8 cellular contexts compared by ENCODE assay signal in genomic region chr1:156021087-156021416, GRCh38. TPM values are rescaled to one million over a fixed set of nuclear protein-coding genes. Genes with fewer than 3 reads are reported as not detected.
DNase-seq lines count a peak whose midpoint lies in the region; ATAC-seq lines count a peak whose summit lies in the region.

No MANE protein-coding gene starts in this region.

- no peaks in the 10 kb centered on the region for H3K9me3 ChIP-seq in iPS-20b (ENCODE audit: insufficient read depth, low read depth, low read length)

- no peak overlapping the region for H3K27ac ChIP-seq in iPS-20b (ENCODE audit: low read length)

- DNase-seq in DMS53 (lab: John Stamatoyannopoulos, UW) (peak; percentile 60), DMS53 treated with DMSO at 0.1 percent for 48 hours (lab: John Stamatoyannopoulos, UW; ENCODE audit: unreplicated experiment) (no peak), DMS 273 treated with DMSO at 0.1 percent for 48 hours (lab: John Stamatoyannopoulos, UW) (no peak)
- DNase-seq in activated CD8-positive, alpha-beta T cell treated with anti-CD3 and anti-CD28 coated beads, Interleukin-2, amount 10 ng/mL, durations not matched to agents 7 days and 5 days = no peak
- DNase-seq in stimulated activated naive CD8-positive, alpha-beta T cell treated with anti-CD3 and anti-CD28 coated beads, Interleukin-15, amount 100 ng/mL, for 72 hours = no peak

- no peak for ATAC-seq in activated CD8-positive, alpha-beta T cell treated with anti-CD3 and anti-CD28 coated beads, Interleukin-2, amount 10 ng/mL, durations not matched to agents 7 days and 5 days
- no peak for ATAC-seq in stimulated activated naive CD8-positive, alpha-beta T cell treated with anti-CD3 and anti-CD28 coated beads, Interleukin-15, amount 100 ng/mL, for 72 hours
- ATAC-seq in GM18511 (IDR thresholded peaks at IDR 0.05; ENCODE audit: unreplicated experiment) = no peak
- ATAC-seq in GM21723 (IDR thresholded peaks at IDR 0.05; ENCODE audit: unreplicated experiment) = no peak

- POLR2A ChIA-PET in activated CD8-positive, alpha-beta T cell treated with anti-CD3 and anti-CD28 coated beads, Interleukin-2, amount 10 ng/mL, durations not matched to agents 7 days and 5 days (lab: Charles Lee) = interaction anchor here (0.6 to 2.7 kb wide), 5 partner anchors 13 to 92 kb away, joined by 3 to 14 read pairs (median 3); no protein-coding TSS in a partner anchor

- peaks cover 13% of the 10 kb centered on the region for H3K27me3 Mint-ChIP-seq in activated CD8-positive, alpha-beta T cell treated with anti-CD3 and anti-CD28 coated beads, Interleukin-2, amount 10 ng/mL, durations not matched to agents 7 days and 5 days (ENCODE audit: low read depth)
- peaks cover 8% of the 10 kb centered on the region for H3K27me3 Mint-ChIP-seq in stimulated activated naive CD8-positive, alpha-beta T cell treated with anti-CD3 and anti-CD28 coated beads, Interleukin-15, amount 100 ng/mL, for 72 hours

- no peaks in the 10 kb centered on the region for H3K9me3 Mint-ChIP-seq in activated CD8-positive, alpha-beta T cell treated with anti-CD3 and anti-CD28 coated beads, Interleukin-2, amount 10 ng/mL, durations not matched to agents 7 days and 5 days (ENCODE audit: insufficient read depth)
- H3K9me3 Mint-ChIP-seq in stimulated activated naive CD8-positive, alpha-beta T cell treated with anti-CD3 and anti-CD28 coated beads, Interleukin-15, amount 100 ng/mL, for 72 hours = no peaks in the 10 kb centered on the region

- no peak overlapping the region for H3K9ac ChIP-seq in iPS-20b (ENCODE audit: low read depth, low read length)

- peaks cover 32% of the 10 kb centered on the region for H3K36me3 ChIP-seq in iPS-20b (ENCODE audit: insufficient read depth, low read depth, low read length)

- CTCF ChIA-PET in activated CD8-positive, alpha-beta T cell treated with anti-CD3 and anti-CD28 coated beads, Interleukin-2, amount 10 ng/mL, durations not matched to agents 7 days and 5 days (lab: Charles Lee) = interaction anchor here (0.9 to 2.1 kb wide), 6 partner anchors 13 to 83 kb away, joined by 3 to 13 read pairs (median 5); no protein-coding TSS in a partner anchor

- H3K27ac Mint-ChIP-seq in activated CD8-positive, alpha-beta T cell treated with anti-CD3 and anti-CD28 coated beads, Interleukin-2, amount 10 ng/mL, durations not matched to agents 7 days and 5 days = peak overlapping the region; percentile 99
- no peak overlapping the region for H3K27ac Mint-ChIP-seq in stimulated activated naive CD8-positive, alpha-beta T cell treated with anti-CD3 and anti-CD28 coated beads, Interleukin-15, amount 100 ng/mL, for 72 hours

- H3K4me3 Mint-ChIP-seq in activated CD8-positive, alpha-beta T cell treated with anti-CD3 and anti-CD28 coated beads, Interleukin-2, amount 10 ng/mL, durations not matched to agents 7 days and 5 days = peak overlapping the region; percentile 98
- peak overlapping the region; percentile 85 to 87 for H3K4me3 Mint-ChIP-seq in stimulated activated naive CD8-positive, alpha-beta T cell treated with anti-CD3 and anti-CD28 coated beads, Interleukin-15, amount 100 ng/mL, for 72 hours

- H3K4me3 ChIP-seq in iPS-20b (ENCODE audit: low read length) = peak overlapping the region; percentile 93

- peaks cover 36% of the 10 kb centered on the region for H3K4me1 Mint-ChIP-seq in activated CD8-positive, alpha-beta T cell treated with anti-CD3 and anti-CD28 coated beads, Interleukin-2, amount 10 ng/mL, durations not matched to agents 7 days and 5 days (ENCODE audit: low read depth)
- peaks cover 43% of the 10 kb centered on the region for H3K4me1 Mint-ChIP-seq in stimulated activated naive CD8-positive, alpha-beta T cell treated with anti-CD3 and anti-CD28 coated beads, Interleukin-15, amount 100 ng/mL, for 72 hours

- peaks cover 8% of the 10 kb centered on the region for H3K27me3 ChIP-seq in iPS-20b (ENCODE audit: insufficient read depth, low read length)

- 0 out of 2 replicates have a peak, but pooled peaks cover 6% of the 10 kb centered on the region for H3K4me1 ChIP-seq in iPS-20b (ENCODE audit: insufficient read depth, low read length)

- H3K36me3 Mint-ChIP-seq in activated CD8-positive, alpha-beta T cell treated with anti-CD3 and anti-CD28 coated beads, Interleukin-2, amount 10 ng/mL, durations not matched to agents 7 days and 5 days (ENCODE audit: low read depth) = peaks cover 36% of the 10 kb centered on the region

RNA-seq across cellular contexts. Expression of gene SSR2, which starts 0.3 kb away (rescaled TPM):
- total RNA-seq in activated CD8-positive, alpha-beta T cell treated with anti-CD3 and anti-CD28 coated beads, Interleukin-2, amount 10 ng/mL, durations not matched to agents 7 days and 5 days = 100 to 1,000 TPM; 216 to 233 TPM

RNA-seq across cellular contexts. Expression of gene UBQLN4, which starts 32.5 kb away (rescaled TPM):
- total RNA-seq in activated CD8-positive, alpha-beta T cell treated with anti-CD3 and anti-CD28 coated beads, Interleukin-2, amount 10 ng/mL, durations not matched to agents 7 days and 5 days = 10 to 100 TPM; 32.8 to 33.3 TPM

RNA-seq across cellular contexts. Expression of gene LAMTOR2, which starts 33.5 kb away (rescaled TPM):
- total RNA-seq in activated CD8-positive, alpha-beta T cell treated with anti-CD3 and anti-CD28 coated beads, Interleukin-2, amount 10 ng/mL, durations not matched to agents 7 days and 5 days = 10 to 100 TPM; 72.4 to 74.1 TPM

RNA-seq across cellular contexts. Expression of gene RAB25, which starts 39.9 kb away (rescaled TPM):
- total RNA-seq in activated CD8-positive, alpha-beta T cell treated with anti-CD3 and anti-CD28 coated beads, Interleukin-2, amount 10 ng/mL, durations not matched to agents 7 days and 5 days = under 1 TPM in 1 of 2 experiments, not detected in 1; 0.50 TPM

RNA-seq across cellular contexts. Expression of gene ARHGEF2, which starts 42.7 kb away (rescaled TPM):
- total RNA-seq in activated CD8-positive, alpha-beta T cell treated with anti-CD3 and anti-CD28 coated beads, Interleukin-2, amount 10 ng/mL, durations not matched to agents 7 days and 5 days = 100 to 1,000 TPM; 142 to 147 TPM
